ENCODE assay signal across 1 cellular context in genomic region chr2:199455533-199456382, GRCh38.
TF ChIP-seq lines count a peak whose summit lies in the region.

No MANE protein-coding gene starts in this region.

TF ChIP-seq in IMR-90, 13 proteins besides CTCF, POLR2A, EP300 and RAD21:
- TF ChIP-seq ELK1 (IDR thresholded peaks at IDR 0.05; ENCODE audit: borderline replicate concordance, low read depth, low read length) (no peak), CEBPB (IDR thresholded peaks at IDR 0.05; ENCODE audit: low read depth, low read length) (peak; percentile 4; the same call in 1 of the 2 replicates)
TF ChIP-seq in IMR-90: peak in this region for 1.
